Comparison of ENCODE assay signal across 8 cellular contexts in genomic region chr11:72222907-72223614, GRCh38. TPM values are rescaled to one million over a fixed set of nuclear protein-coding genes. Genes with fewer than 3 reads are reported as not detected.
DNase-seq lines count a peak whose midpoint lies in the region; ATAC-seq, FAIRE-seq and TF ChIP-seq lines count a peak whose summit lies in the region.

No MANE protein-coding gene starts in this region.

- no peaks in the 10 kb centered on the region for H3K9me3 Mint-ChIP-seq in WTC11

- ATAC-seq in GM18870 (IDR thresholded peaks at IDR 0.05; ENCODE audit: unreplicated experiment) (peak; percentile 49), HG03108 (IDR thresholded peaks at IDR 0.05; ENCODE audit: unreplicated experiment) (peak; percentile 71), WTC11 (peak; percentile 72)

- H3K4me1 Mint-ChIP-seq in WTC11: peaks cover 29% of the 10 kb centered on the region

- H3K27me3 Mint-ChIP-seq in WTC11 (ENCODE audit: low read depth): peaks cover 7% of the 10 kb centered on the region; the same call in 1 of the 2 replicates

- in situ Hi-C loops in ACHN (cut with HindIII; ENCODE audit: low pct_ligation_motif_present, low pct_unique_long_range_greater_than_20kb, low sequenced_read_pairs): no loop called here

- TF ChIP-seq CTCF in WTC11 (IDR thresholded peaks at IDR 0.05) (no peak), kidney (IDR thresholded peaks at IDR 0.05; ENCODE audit: borderline replicate concordance, extremely low read depth, insufficient read depth) (peak; percentile 5)

- DNase-seq in ACHN (peak; percentile 90), NCI-H2196 treated with DMSO at 0.1 percent for 48 hours (lab: John Stamatoyannopoulos, UW; ENCODE audit: unreplicated experiment) (peak; percentile 92), WTC11 (ENCODE audit: low spot score) (peak; percentile 96), kidney (peak; percentile 98)
- peak; percentile 91 for DNase-seq in central memory CD4-positive, alpha-beta T cell
- peak; percentile 85 to 89 for DNase-seq in stimulated activated CD4-positive, alpha-beta T cell treated with anti-CD3 and anti-CD28 coated beads, Interleukin-15, amount 100 ng/mL, for 1 hour (ENCODE audit: low read depth in 1 of 2, low spot score in 1 of 2)

- H3K36me3 ChIP-seq in kidney (ENCODE audit: control insufficient read depth in 1 of 2, insufficient read depth in 2 of 2, low read length in 2 of 2): peaks cover 0 to 5% of the 10 kb centered on the region in 2 donors

- H3K27ac ChIP-seq in kidney (ENCODE audit: low read depth in 2 of 2, low read length in 2 of 2): peak overlapping the region; percentile 94 to 96

- H3K4me3 Mint-ChIP-seq in WTC11: peak overlapping the region; percentile 73

- CTCF ChIA-PET in WTC11 (lab: Charles Lee): interaction anchor here (0.7 to 8.6 kb wide), 25 partner anchors 15 to 423 kb away, joined by 3 to 123 read pairs (median 4); partner anchors contain the start of genes ANAPC15, CLPB, FOLR1 and PHOX2A

- FAIRE-seq in kidney (lab: Jason Lieb, UNC): no peak

- peak overlapping the region; percentile 80 for H3K27ac Mint-ChIP-seq in WTC11

- intact Hi-C loops in kidney (cut with DNase I): no loop called here

- H3K9ac ChIP-seq in kidney (ENCODE audit: low read length in 2 of 2): peak overlapping the region; percentile 65 to 81

- POLR2A ChIA-PET in WTC11 (lab: Charles Lee): interaction anchor here (0.7 to 3.8 kb wide), 6 partner anchors 15 to 189 kb away, joined by 3 to 37 read pairs (median 3); partner anchors contain the start of gene ANAPC15

- no peaks in the 10 kb centered on the region for H3K9me3 ChIP-seq in kidney (ENCODE audit: control insufficient read depth in 1 of 2, low read length in 2 of 2)

- peaks cover 16 to 19% of the 10 kb centered on the region in 2 donors for H3K4me1 ChIP-seq in kidney (ENCODE audit: control insufficient read depth in 1 of 2, insufficient read depth in 1 of 2, low read depth in 1 of 2, low read length in 2 of 2)

- peak overlapping the region; percentile 80 to 94 for H3K4me3 ChIP-seq in kidney (ENCODE audit: low read length in 2 of 2)

- H3K36me3 Mint-ChIP-seq in WTC11: no peaks in the 10 kb centered on the region

TF ChIP-seq in WTC11, 78 proteins besides CTCF, POLR2A, EP300 and RAD21 (continues in another document):
- TF ChIP-seq E2F5 (CRISPR knock-in tag; IDR thresholded peaks at IDR 0.05) (0 out of 2 replicates have a peak, but pooled peaks have one; percentile 51), PRDM15 (CRISPR knock-in tag; IDR thresholded peaks at IDR 0.05) (peak; percentile 33; the same call in 1 of the 2 replicates), ZNF232 (CRISPR knock-in tag; IDR thresholded peaks at IDR 0.05) (no peak), FOXP4 (CRISPR knock-in tag; IDR thresholded peaks at IDR 0.05) (no peak; the same call in 1 of the 2 replicates), NFE2L1 (CRISPR knock-in tag; IDR thresholded peaks at IDR 0.05) (no peak), GABPB1 (CRISPR knock-in tag; IDR thresholded peaks at IDR 0.05) (no peak), ATF2 (CRISPR knock-in tag; IDR thresholded peaks at IDR 0.05; ENCODE audit: borderline replicate concordance, low read depth) (no peak), JUN (CRISPR knock-in tag; IDR thresholded peaks at IDR 0.05) (no peak), SP1 (CRISPR knock-in tag; conservative IDR thresholded peaks at IDR 0.05) (peak; percentile 87), ZNF423 (CRISPR knock-in tag; IDR thresholded peaks at IDR 0.05) (no peak; the same call in none of the 2 replicates), MXD4 (CRISPR knock-in tag; IDR thresholded peaks at IDR 0.05; ENCODE audit: borderline replicate concordance) (no peak), ATF6 (CRISPR knock-in tag; IDR thresholded peaks at IDR 0.05) (no peak)

RNA-seq across cellular contexts. Expression of gene INPPL1, which starts 1.5 kb away (rescaled TPM):
- total RNA-seq in WTC11 (2021): 125 to 138 TPM (median 136 TPM) in 3 replicates
- total RNA-seq in kidney: 120 TPM
- 39.9 TPM for polyA plus RNA-seq in kidney (ENCODE audit: insufficient read depth, low read depth, low replicate concordance)

RNA-seq across cellular contexts. Expression of gene FOLR2, which starts 6.5 kb away (rescaled TPM):
- total RNA-seq in WTC11 (2021): not detected in 3 replicates
- total RNA-seq in kidney: 31.9 TPM
- 16.8 TPM for polyA plus RNA-seq in kidney (ENCODE audit: insufficient read depth, low read depth, low replicate concordance)

RNA-seq across cellular contexts. Expression of gene PHOX2A, which starts 20.9 kb away (rescaled TPM):
- total RNA-seq in WTC11 (2021) (1.3 to 1.6 TPM (median 1.3 TPM) in 3 replicates), kidney (not detected)
- polyA plus RNA-seq in kidney (ENCODE audit: insufficient read depth, low read depth, low replicate concordance): not detected

RNA-seq across cellular contexts. Expression of gene FOLR1, which starts 31.1 kb away (rescaled TPM):
- total RNA-seq in WTC11 (2021) (0.35 to 0.87 TPM (median 0.85 TPM) in 3 replicates), kidney (41.2 TPM)
- 297 TPM for polyA plus RNA-seq in kidney (ENCODE audit: insufficient read depth, low read depth, low replicate concordance)

Comparison
In these comparisons a context has a peak if more than half of its experiments do, and no peak if none do; other contexts are left out.
1. Peak in every context shown above with its lines: DNase-seq, ATAC-seq, H3K4me3 ChIP-seq and H3K27ac ChIP-seq.
2. RNA of gene FOLR2, which starts 6.5 kb away (total RNA-seq): 31.9 TPM in kidney (single experiment); not detected in WTC11; every median in the first group is over 10 times any median in the second.